In genomic region chr11:128086794-128087193, GRCh38 we compare ENCODE assay signal across 25 cellular contexts.
"Had no signal": no experiment of that assay in that cellular context is flagged by ENCODE, and none has a peak within 500 bp of the region (broad histone marks: within the 10 kb centered on the region; RNA-seq: fewer than 3 reads in every experiment).

No MANE protein-coding gene starts in this region.

- H3K27me3 Mint-ChIP-seq: activated naive CD8-positive, alpha-beta T cell treated with anti-CD3 and anti-CD28 coated beads for 36 hours had no signal

- H3K27ac Mint-ChIP-seq: activated naive CD8-positive, alpha-beta T cell treated with anti-CD3 and anti-CD28 coated beads for 36 hours; activated T-helper 2 cell treated with anti-CD3 and anti-CD28 coated beads, Interferon-gamma antibody, Interleukin-2, Interleukin-4, amounts not matched to agents 10 μg/mL and 5 μg/mL and 100 μg/mL, durations not matched to agents 14 hours and 24 hours and 36 hours; natural killer cell had no signal

- H3K36me3 ChIP-seq: left lung, neutrophil, ovary, right atrium auricular region, stomach, suprapubic skin, tibial nerve, uterus had no signal

- H3K4me3 ChIP-seq: hepatocyte, left lung, lung, ovary, psoas muscle, right atrium auricular region, stomach, suprapubic skin, tibial nerve, uterus had no signal

- H3K4me2 ChIP-seq: hepatocyte had no signal

- H3K9me3 ChIP-seq: neutrophil, ovary, psoas muscle, suprapubic skin, uterus had no signal

- H3K4me3 Mint-ChIP-seq: activated naive CD8-positive, alpha-beta T cell treated with anti-CD3 and anti-CD28 coated beads for 36 hours; activated T-cell treated with anti-CD3 and anti-CD28 coated beads, Interleukin-2, amount 50 U/mL, for 4 hours; immature natural killer cell; natural killer cell had no signal

- H3K27ac ChIP-seq: hepatocyte, left lung, neutrophil, ovary, psoas muscle, right atrium auricular region, stomach, suprapubic skin, tibial nerve, uterus had no signal

- ATAC-seq: activated T-cell treated with anti-CD3 and anti-CD28 coated beads, Interleukin-2, amount 50 U/mL, for 4 hours; esophagus mucosa; left lung; natural killer cell; psoas muscle had no signal

- H3K79me2 ChIP-seq: hepatocyte had no signal

- DNase-seq: activated CD8-positive, alpha-beta memory T cell treated with anti-CD3 and anti-CD28 coated beads, Interleukin-2, amount 50 U/mL, for 48 hours; activated naive CD4-positive, alpha-beta T cell; activated naive CD8-positive, alpha-beta T cell treated with anti-CD3 and anti-CD28 coated beads for 36 hours; activated T-cell treated with anti-CD3 and anti-CD28 coated beads, Interleukin-2, amount 50 U/mL, for 4 hours; amniotic stem cell; cerebellar nuclear complex; cortex of kidney; glutamatergic neuron; kidney glomerular epithelial cell; left lung; natural killer cell; ovary; psoas muscle; stimulated activated CD4-positive, alpha-beta T cell treated with anti-CD3 and anti-CD28 coated beads, Interleukin-4, amount 100 ng/mL, for 4 hours; stomach; uterus had no signal

- H3K4me1 ChIP-seq: left lung, psoas muscle, right atrium auricular region, stomach, suprapubic skin, tibial nerve, uterus had no signal

- H3K27me3 ChIP-seq: hepatocyte, left lung, neutrophil, ovary, right atrium auricular region, stomach, suprapubic skin, tibial nerve, uterus had no signal
